In genomic region chr5:153791339-153791738, GRCh38 we compare ENCODE assay signal across 3 cellular contexts.
A peak's percentile ranks its signal among the peaks of the same experiment; 100 is the strongest.
TF ChIP-seq lines count a peak whose summit lies in the region.

No MANE protein-coding gene starts in this region.

TF ChIP-seq in GM23338, 12 proteins besides CTCF, POLR2A, EP300 and RAD21:
- TF ChIP-seq, protein P1, sequence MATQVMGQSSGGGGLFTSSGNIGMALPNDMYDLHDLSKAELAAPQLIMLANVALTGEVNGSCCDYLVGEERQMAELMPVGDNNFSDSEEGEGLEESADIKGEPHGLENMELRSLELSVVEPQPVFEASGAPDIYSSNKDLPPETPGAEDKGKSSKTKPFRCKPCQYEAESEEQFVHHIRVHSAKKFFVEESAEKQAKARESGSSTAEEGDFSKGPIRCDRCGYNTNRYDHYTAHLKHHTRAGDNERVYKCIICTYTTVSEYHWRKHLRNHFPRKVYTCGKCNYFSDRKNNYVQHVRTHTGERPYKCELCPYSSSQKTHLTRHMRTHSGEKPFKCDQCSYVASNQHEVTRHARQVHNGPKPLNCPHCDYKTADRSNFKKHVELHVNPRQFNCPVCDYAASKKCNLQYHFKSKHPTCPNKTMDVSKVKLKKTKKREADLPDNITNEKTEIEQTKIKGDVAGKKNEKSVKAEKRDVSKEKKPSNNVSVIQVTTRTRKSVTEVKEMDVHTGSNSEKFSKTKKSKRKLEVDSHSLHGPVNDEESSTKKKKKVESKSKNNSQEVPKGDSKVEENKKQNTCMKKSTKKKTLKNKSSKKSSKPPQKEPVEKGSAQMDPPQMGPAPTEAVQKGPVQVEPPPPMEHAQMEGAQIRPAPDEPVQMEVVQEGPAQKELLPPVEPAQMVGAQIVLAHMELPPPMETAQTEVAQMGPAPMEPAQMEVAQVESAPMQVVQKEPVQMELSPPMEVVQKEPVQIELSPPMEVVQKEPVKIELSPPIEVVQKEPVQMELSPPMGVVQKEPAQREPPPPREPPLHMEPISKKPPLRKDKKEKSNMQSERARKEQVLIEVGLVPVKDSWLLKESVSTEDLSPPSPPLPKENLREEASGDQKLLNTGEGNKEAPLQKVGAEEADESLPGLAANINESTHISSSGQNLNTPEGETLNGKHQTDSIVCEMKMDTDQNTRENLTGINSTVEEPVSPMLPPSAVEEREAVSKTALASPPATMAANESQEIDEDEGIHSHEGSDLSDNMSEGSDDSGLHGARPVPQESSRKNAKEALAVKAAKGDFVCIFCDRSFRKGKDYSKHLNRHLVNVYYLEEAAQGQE (IDR thresholded peaks at IDR 0.05; ENCODE audit: unreplicated experiment): no peak
- no peak for TF ChIP-seq STAT1 (IDR thresholded peaks at IDR 0.05; ENCODE audit: unreplicated experiment)

TF ChIP-seq in WTC11, 78 proteins besides CTCF, POLR2A, EP300 and RAD21 (continues in another document):
- TF ChIP-seq, protein P2, sequence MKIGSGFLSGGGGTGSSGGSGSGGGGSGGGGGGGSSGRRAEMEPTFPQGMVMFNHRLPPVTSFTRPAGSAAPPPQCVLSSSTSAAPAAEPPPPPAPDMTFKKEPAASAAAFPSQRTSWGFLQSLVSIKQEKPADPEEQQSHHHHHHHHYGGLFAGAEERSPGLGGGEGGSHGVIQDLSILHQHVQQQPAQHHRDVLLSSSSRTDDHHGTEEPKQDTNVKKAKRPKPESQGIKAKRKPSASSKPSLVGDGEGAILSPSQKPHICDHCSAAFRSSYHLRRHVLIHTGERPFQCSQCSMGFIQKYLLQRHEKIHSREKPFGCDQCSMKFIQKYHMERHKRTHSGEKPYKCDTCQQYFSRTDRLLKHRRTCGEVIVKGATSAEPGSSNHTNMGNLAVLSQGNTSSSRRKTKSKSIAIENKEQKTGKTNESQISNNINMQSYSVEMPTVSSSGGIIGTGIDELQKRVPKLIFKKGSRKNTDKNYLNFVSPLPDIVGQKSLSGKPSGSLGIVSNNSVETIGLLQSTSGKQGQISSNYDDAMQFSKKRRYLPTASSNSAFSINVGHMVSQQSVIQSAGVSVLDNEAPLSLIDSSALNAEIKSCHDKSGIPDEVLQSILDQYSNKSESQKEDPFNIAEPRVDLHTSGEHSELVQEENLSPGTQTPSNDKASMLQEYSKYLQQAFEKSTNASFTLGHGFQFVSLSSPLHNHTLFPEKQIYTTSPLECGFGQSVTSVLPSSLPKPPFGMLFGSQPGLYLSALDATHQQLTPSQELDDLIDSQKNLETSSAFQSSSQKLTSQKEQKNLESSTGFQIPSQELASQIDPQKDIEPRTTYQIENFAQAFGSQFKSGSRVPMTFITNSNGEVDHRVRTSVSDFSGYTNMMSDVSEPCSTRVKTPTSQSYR (CRISPR knock-in tag; IDR thresholded peaks at IDR 0.05): no peak
- TF ChIP-seq MYBL2 (CRISPR knock-in tag; IDR thresholded peaks at IDR 0.05) (no peak), E2F5 (CRISPR knock-in tag; IDR thresholded peaks at IDR 0.05) (no peak), ZNF671 (CRISPR knock-in tag; IDR thresholded peaks at IDR 0.05) (no peak), CREM (CRISPR knock-in tag; IDR thresholded peaks at IDR 0.05) (no peak), ARID4B (CRISPR knock-in tag; IDR thresholded peaks at IDR 0.05; ENCODE audit: borderline replicate concordance) (no peak), MAX (CRISPR knock-in tag; IDR thresholded peaks at IDR 0.05) (no peak), TEAD4 (CRISPR knock-in tag; IDR thresholded peaks at IDR 0.05) (no peak), HMGA2 (CRISPR knock-in tag; IDR thresholded peaks at IDR 0.05) (no peak)

TF ChIP-seq in H1, 55 proteins besides CTCF, POLR2A, EP300 and RAD21:
- TF ChIP-seq HDAC6 (IDR thresholded peaks at IDR 0.05; ENCODE audit: low read depth, low read length) (no peak), TCF12 (IDR thresholded peaks at IDR 0.05; ENCODE audit: low read depth, low read length) (peak; percentile 70; the same call in 1 of the 2 replicates)
